ENCODE assay signal across 13 cellular contexts in the genomic region with DNA sequence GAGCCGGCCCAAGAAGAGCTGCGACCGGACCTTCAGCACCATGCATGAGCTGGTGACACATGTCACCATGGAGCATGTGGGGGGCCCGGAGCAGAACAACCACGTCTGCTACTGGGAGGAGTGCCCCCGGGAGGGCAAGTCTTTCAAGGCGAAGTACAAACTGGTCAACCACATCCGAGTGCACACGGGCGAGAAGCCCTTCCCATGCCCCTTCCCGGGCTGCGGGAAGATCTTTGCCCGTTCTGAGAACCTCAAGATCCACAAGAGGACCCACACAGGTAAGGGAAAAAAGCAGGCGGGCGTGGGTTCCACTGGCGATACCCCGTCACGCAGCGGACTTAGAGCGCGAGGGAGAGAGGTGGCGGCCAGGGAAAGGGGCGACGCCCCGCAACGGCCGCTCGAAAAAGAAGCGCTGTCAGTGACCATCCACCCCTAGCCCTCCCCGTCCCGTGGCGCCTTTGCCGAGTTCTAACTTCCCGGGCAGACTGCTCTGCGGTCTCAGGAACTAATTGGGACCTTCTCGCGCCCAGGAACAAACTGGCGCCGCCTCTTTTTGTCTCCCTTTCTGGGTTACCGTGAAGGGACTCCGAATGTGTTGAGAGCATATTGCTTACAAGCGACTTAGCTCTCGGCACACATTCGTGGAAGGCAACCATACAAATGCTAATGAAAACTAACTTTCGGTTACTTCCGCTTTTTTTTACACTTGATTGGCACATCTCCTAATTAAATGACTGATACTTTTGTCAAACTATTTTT. TPM values are rescaled to one million over a fixed set of nuclear protein-coding genes. Genes with fewer than 3 reads are reported as not detected.
DNase-seq lines count a peak whose midpoint lies in the region; ATAC-seq and TF ChIP-seq lines count a peak whose summit lies in the region.
"Had no signal": no experiment of that assay in that cellular context is flagged by ENCODE, and none has a peak within 500 bp of the region (broad histone marks: within the 10 kb centered on the region; RNA-seq: fewer than 3 reads in every experiment).

No MANE protein-coding gene starts in this region.

- H2BK120ac ChIP-seq in mesendoderm (ENCODE audit: low read depth, low read length): no peak overlapping the region

- H3K23ac ChIP-seq in mesendoderm (ENCODE audit: low read length): no peak overlapping the region

- no peak overlapping the region for H3K4me2 ChIP-seq in mesendoderm (ENCODE audit: low read length)

- TF ChIP-seq CTCF in A673 (conservative IDR thresholded peaks at IDR 0.05; ENCODE audit: low read depth, low read length) (no peak), BE2C (IDR thresholded peaks at IDR 0.05; ENCODE audit: low read depth, low read length) (no peak)

- H3K9ac ChIP-seq in mesendoderm (ENCODE audit: low read length): peak overlapping the region; percentile 93

- H3K18ac ChIP-seq in mesendoderm (ENCODE audit: low read length): peak overlapping the region; percentile 83

- no peak for ATAC-seq in activated naive CD8-positive, alpha-beta T cell treated with anti-CD3 and anti-CD28 coated beads, Interleukin-2, amount 10 ng/mL, durations not matched to agents 7 days and 5 days (ENCODE audit: low read depth)
- ATAC-seq in GM19328 (IDR thresholded peaks at IDR 0.05; ENCODE audit: unreplicated experiment): no peak
- ATAC-seq: left lung had no signal

- H3K36me3 Mint-ChIP-seq in activated naive CD8-positive, alpha-beta T cell treated with anti-CD3 and anti-CD28 coated beads, Interleukin-2, amount 10 ng/mL, durations not matched to agents 7 days and 5 days: no peaks in the 10 kb centered on the region

- intact Hi-C loops in A673 (cut with micrococcal nuclease; ENCODE audit: unreplicated experiment): loop anchor here (5.0 kb wide), 1 partner anchor 140 kb away; no protein-coding TSS in a partner anchor

- peaks cover 10% of the 10 kb centered on the region for H3K36me3 ChIP-seq in A673 (ENCODE audit: insufficient read depth, low read length, poor library complexity, severe bottlenecking)
- H3K36me3 ChIP-seq in mesendoderm (ENCODE audit: control insufficient read depth, insufficient read depth, low read length): no peaks in the 10 kb centered on the region
- no peaks in the 10 kb centered on the region for H3K36me3 ChIP-seq in BE2C
- H3K36me3 ChIP-seq: left lung, sigmoid colon had no signal

- peaks cover 36% of the 10 kb centered on the region for H3K79me2 ChIP-seq in mesendoderm (ENCODE audit: control insufficient read depth, insufficient read depth, low read length)

- H3K27ac Mint-ChIP-seq in activated naive CD8-positive, alpha-beta T cell treated with anti-CD3 and anti-CD28 coated beads, Interleukin-2, amount 10 ng/mL, durations not matched to agents 7 days and 5 days: no peak overlapping the region

- in situ Hi-C loops in G401 (cut with HindIII; ENCODE audit: low sequenced_read_pairs): no loop called here

- BruUV-seq in A673 (replicated peaks; lab: Mats Ljungman, UMichigan): no TSS peak

- H2AK5ac ChIP-seq in mesendoderm (ENCODE audit: low read length): no peak overlapping the region

- peaks cover 60% of the 10 kb centered on the region for H3K27me3 Mint-ChIP-seq in activated naive CD8-positive, alpha-beta T cell treated with anti-CD3 and anti-CD28 coated beads, Interleukin-2, amount 10 ng/mL, durations not matched to agents 7 days and 5 days

- no peaks in the 10 kb centered on the region for H3K27me3 ChIP-seq in A673 (replicated peaks; ENCODE audit: insufficient read depth, low read depth, low read length, poor library complexity)
- H3K27me3 ChIP-seq in mesendoderm (ENCODE audit: insufficient read depth, low read length, poor library complexity): no peaks in the 10 kb centered on the region
- peaks cover 59% of the 10 kb centered on the region for H3K27me3 ChIP-seq in BE2C

- H4K5ac ChIP-seq in mesendoderm (ENCODE audit: low read length): no peak overlapping the region

- no peak overlapping the region for H3K4ac ChIP-seq in mesendoderm (ENCODE audit: low read depth, low read length)

- peak overlapping the region; percentile 64 for H3K27ac ChIP-seq in A673 (ENCODE audit: low read depth, low read length, poor library complexity, severe bottlenecking)
- peak overlapping the region; percentile 92 for H3K27ac ChIP-seq in mesendoderm (ENCODE audit: low read depth, low read length)
- H3K27ac ChIP-seq: left lung, sigmoid colon had no signal

- H3K4me3 ChIP-seq in A673 (ENCODE audit: low read depth, low read length, poor library complexity, severe bottlenecking) (peak overlapping the region; percentile 58), mesendoderm (ENCODE audit: low read length) (peak overlapping the region; percentile 87), BE2C (ENCODE audit: low read depth, low read length) (no peak overlapping the region)
- H3K4me3 ChIP-seq: left lung had no signal

- no peak overlapping the region for H4K8ac ChIP-seq in mesendoderm (ENCODE audit: low read depth, low read length)

- no peak overlapping the region for H2BK15ac ChIP-seq in mesendoderm (replicated peaks; ENCODE audit: low read depth)

- H2BK5ac ChIP-seq in mesendoderm (ENCODE audit: low read length): no peak overlapping the region

- H3K79me1 ChIP-seq in mesendoderm (ENCODE audit: low read length): no peaks in the 10 kb centered on the region

- peaks cover 3% of the 10 kb centered on the region for H3K4me1 Mint-ChIP-seq in activated naive CD8-positive, alpha-beta T cell treated with anti-CD3 and anti-CD28 coated beads, Interleukin-2, amount 10 ng/mL, durations not matched to agents 7 days and 5 days

- H3K4me3 Mint-ChIP-seq in activated naive CD8-positive, alpha-beta T cell treated with anti-CD3 and anti-CD28 coated beads, Interleukin-2, amount 10 ng/mL, durations not matched to agents 7 days and 5 days: peak overlapping the region; percentile 39

- POLR2A ChIA-PET in A673 (lab: Charles Lee; ENCODE audit: low non-redundant PET): no interaction called here
- POLR2A ChIA-PET in activated naive CD8-positive, alpha-beta T cell treated with anti-CD3 and anti-CD28 coated beads, Interleukin-2, amount 10 ng/mL, durations not matched to agents 7 days and 5 days (lab: Charles Lee): no interaction called here

- H3K9me3 Mint-ChIP-seq in activated naive CD8-positive, alpha-beta T cell treated with anti-CD3 and anti-CD28 coated beads, Interleukin-2, amount 10 ng/mL, durations not matched to agents 7 days and 5 days: peaks cover 4% of the 10 kb centered on the region

- no CpG with 5 or more reads among the region's 46 CpGs for WGBS in mesendoderm (ENCODE audit: extremely low coverage, insufficient coverage, low lambda C conversion rate)

- peak overlapping the region; percentile 93 for H3K56ac ChIP-seq in mesendoderm (ENCODE audit: low read length)

- H3K4me1 ChIP-seq in A673 (ENCODE audit: insufficient read depth, low read length, poor library complexity, severe bottlenecking) (peaks cover 21% of the 10 kb centered on the region), mesendoderm (ENCODE audit: control insufficient read depth, low read depth, low read length) (peaks cover 3% of the 10 kb centered on the region), BE2C (no peaks in the 10 kb centered on the region)

- H3K9me3 ChIP-seq in A673 (ENCODE audit: low read depth, low read length, poor library complexity, severe bottlenecking) (no peaks in the 10 kb centered on the region), BE2C (no peaks in the 10 kb centered on the region)
- H3K9me3 ChIP-seq: left lung, sigmoid colon had no signal

- CTCF ChIA-PET in A673 (lab: Charles Lee): no interaction called here

- DNase-seq in A673 (ENCODE audit: low spot score): peak; percentile 58
- DNase-seq in G401 (ENCODE audit: low spot score): peak; percentile 35
- no peak for DNase-seq in activated naive CD8-positive, alpha-beta T cell treated with anti-CD3 and anti-CD28 coated beads, Interleukin-2, amount 10 ng/mL, durations not matched to agents 7 days and 5 days
- peak; percentile 34 for DNase-seq in mesendoderm
- DNase-seq in GM03348 (ENCODE audit: low spot score): no peak
- no peak for DNase-seq in anterior cingulate cortex (lab: John Stamatoyannopoulos, UW)
- no peak for DNase-seq in BE2C
- DNase-seq: left lung, NCI-H1436 treated with DMSO at 0.1 percent for 48 hours, sigmoid colon had no signal

RNA-seq across cellular contexts. Expression of a gene that starts 1.7 kb away (rescaled TPM):
- 8.9 and 12.3 TPM in 2 replicates for total RNA-seq in A673 (2021)
- not detected in 2 replicates for total RNA-seq in G401 (2014; rRNA removed; shearing (Covaris generic))
- total RNA-seq in activated naive CD8-positive, alpha-beta T cell treated with anti-CD3 and anti-CD28 coated beads, Interleukin-2, amount 10 ng/mL, durations not matched to agents 7 days and 5 days: not detected
- 36.2 TPM for polyA plus RNA-seq in mesendoderm (2013, experiment 1 of 2)
- 34.3 TPM for polyA plus RNA-seq in mesendoderm (2013, experiment 2 of 2)
- polyA plus RNA-seq in BE2C (2012; ENCODE audit: insufficient read depth, insufficient read length, low read depth): not detected
- total RNA-seq: bronchial epithelial cell, fibroblast of villous mesenchyme, left lung, sigmoid colon had no signal
- polyA plus RNA-seq: sigmoid colon had no signal

Comparison
In these comparisons a context has a peak if more than half of its experiments do, and no peak if none do; other contexts are left out.
1. DNase-seq: peak in A673 (single experiment), G401 (single experiment) and mesendoderm (single experiment); none in activated naive CD8-positive, alpha-beta T cell treated with anti-CD3 and anti-CD28 coated beads, Interleukin-2, amount 10 ng/mL, durations not matched to agents 7 days and 5 days (single experiment), GM03348 (single experiment), anterior cingulate cortex (0 of 58) and BE2C (single experiment).